In genomic region chr16:57802635-57803412, GRCh38 we compare ENCODE assay signal across 9 cellular contexts. TPM values are rescaled to one million over a fixed set of nuclear protein-coding genes. Genes with fewer than 3 reads are reported as not detected.
A peak's percentile ranks its signal among the peaks of the same experiment; 100 is the strongest.
DNase-seq lines count a peak whose midpoint lies in the region; ATAC-seq and TF ChIP-seq lines count a peak whose summit lies in the region.
"Had no signal": no experiment of that assay in that cellular context is flagged by ENCODE, and none has a peak within 500 bp of the region (broad histone marks: within the 10 kb centered on the region; RNA-seq: fewer than 3 reads in every experiment).

No MANE protein-coding gene starts in this region.

- ATAC-seq in GM19372 (IDR thresholded peaks at IDR 0.05; ENCODE audit: low read depth, unreplicated experiment) = peak; percentile 30
- no peak for ATAC-seq in RWPE2 (ENCODE audit: low read depth)
- ATAC-seq in aorta (ENCODE audit: low FRiP score) = no peak

- no peaks in the 10 kb centered on the region for H3K27me3 ChIP-seq in RWPE2 (ENCODE audit: insufficient read depth, poor library complexity, severe bottlenecking)
- no peaks in the 10 kb centered on the region for H3K27me3 ChIP-seq in muscle layer of colon (ENCODE audit: control insufficient read depth in 1 of 2, insufficient read depth in 2 of 2, low read length in 2 of 2)
- H3K27me3 ChIP-seq in aorta (ENCODE audit: control insufficient read depth in 1 of 2, insufficient read depth in 2 of 2, low read length in 1 of 2) = no peaks in the 10 kb centered on the region

- DNase-seq in RWPE2 (ENCODE audit: low spot score) (no peak), epidermal melanocyte (ENCODE audit: insufficient read length, low spot score) (peak; percentile 83), aorta (no peak), NCI-H1105 (lab: John Stamatoyannopoulos, UW) (no peak), D341Med (ENCODE audit: low spot score) (no peak), NCI-H1930 (lab: John Stamatoyannopoulos, UW) (no peak)

- H3K4me1 ChIP-seq in RWPE2 (ENCODE audit: insufficient read depth, poor library complexity, severe bottlenecking) (peaks cover 49% of the 10 kb centered on the region), muscle layer of colon (ENCODE audit: insufficient read depth, low read length) (peaks cover 47% of the 10 kb centered on the region), aorta (ENCODE audit: control insufficient read depth in 1 of 2, insufficient read depth in 2 of 2, low read length in 2 of 2) (no peaks in the 10 kb centered on the region)

- H3K4me3 ChIP-seq in RWPE2 (ENCODE audit: severe bottlenecking) (peak overlapping the region; percentile 79), muscle layer of colon (ENCODE audit: low read depth in 1 of 2, low read length in 2 of 2) (peak overlapping the region; percentile 31 to 64), aorta (ENCODE audit: low read length in 2 of 2) (peak overlapping the region; percentile 46 to 57)

- peak overlapping the region; percentile 87 for H3K27ac ChIP-seq in RWPE2 (ENCODE audit: poor library complexity, severe bottlenecking)
- peak overlapping the region; percentile 64 for H3K27ac ChIP-seq in muscle layer of colon (ENCODE audit: low read depth, low read length)
- H3K27ac ChIP-seq in aorta (ENCODE audit: low read depth in 1 of 2, low read length in 2 of 2) = peak overlapping the region in 1 of 2 donors; percentile 38

- WGBS in aorta, 2 donors = 37 to 41% methylated on average over 35 of the region's 35 CpGs

- H3K9me3 ChIP-seq in RWPE2 (ENCODE audit: severe bottlenecking) (no peaks in the 10 kb centered on the region), muscle layer of colon (ENCODE audit: low read length) (no peaks in the 10 kb centered on the region), aorta (ENCODE audit: control insufficient read depth, low read length) (no peaks in the 10 kb centered on the region)

- TF ChIP-seq CTCF in RWPE2 (IDR thresholded peaks at IDR 0.05; ENCODE audit: poor library complexity, severe bottlenecking) = no peak

- intact Hi-C loops in aorta (cut with DNase I) = loop anchor here in 1 of 2 donors (5.0 kb wide), 3 partner anchors 41 to 199 kb away; partner anchors contain the start of genes KATNB1, USB1 and ZNF319

- H3K9ac ChIP-seq in muscle layer of colon (ENCODE audit: low read length) = no peak overlapping the region

- H3K36me3 ChIP-seq in RWPE2 (ENCODE audit: low read depth) = no peaks in the 10 kb centered on the region
- H3K36me3 ChIP-seq in muscle layer of colon (ENCODE audit: insufficient read depth, low read length) = no peaks in the 10 kb centered on the region
- no peaks in the 10 kb centered on the region for H3K36me3 ChIP-seq in aorta (ENCODE audit: control insufficient read depth in 1 of 2, insufficient read depth in 2 of 2, low read length in 1 of 2)

RNA-seq across cellular contexts. Expression of gene KIFC3, which starts 0.5 kb away (rescaled TPM):
- 10 to 100 TPM; 69.7 to 80.1 TPM for total RNA-seq in aorta
- 10 to 100 TPM; 27.4 to 61.1 TPM for polyA plus RNA-seq in aorta
- total RNA-seq: T-helper 1 cell treated with Interleukin-12 subunit alpha and Interleukin-12 subunit beta and Interleukin-4 antibody, amounts not matched to agents 30 ng/mL and 1 ng/mL, for 36 hours had no signal
